ENCODE assay signal across 18 cellular contexts in the genomic region with DNA sequence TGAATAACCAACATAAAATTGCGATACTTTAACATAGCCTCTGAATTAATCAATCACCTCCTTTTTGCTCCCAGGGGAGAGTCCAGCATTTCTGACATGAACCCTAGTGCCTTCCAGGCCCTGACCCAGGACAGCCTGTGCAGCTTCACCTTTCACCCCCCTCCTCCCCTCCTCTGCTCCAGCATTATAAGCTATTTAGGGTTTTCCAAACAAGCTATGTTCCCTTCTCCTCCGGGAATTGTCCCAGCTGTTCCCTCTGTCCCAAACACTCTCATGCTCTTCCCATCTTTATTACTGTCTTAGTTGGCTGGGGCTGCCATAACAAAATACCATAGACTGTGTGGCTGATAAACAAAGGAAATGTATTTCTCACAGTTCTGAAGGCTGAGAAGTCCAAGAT.
"Had no signal": no experiment of that assay in that cellular context is flagged by ENCODE, and none has a peak within 500 bp of the region (broad histone marks: within the 10 kb centered on the region; RNA-seq: fewer than 3 reads in every experiment).

No MANE protein-coding gene starts in this region.

- DNase-seq: activated CD4-positive, alpha-beta T cell treated with anti-CD3 and anti-CD28 coated beads for 36 hours; activated CD4-positive, alpha-beta T cell treated with anti-CD3 and anti-CD28 coated beads, Interleukin-2, amount 50 U/mL, for 48 hours; activated CD8-positive, alpha-beta memory T cell treated with anti-CD3 and anti-CD28 coated beads, Interleukin-2, amount 10 ng/mL, durations not matched to agents 7 days and 5 days; activated naive CD4-positive, alpha-beta T cell; activated naive CD8-positive, alpha-beta T cell treated with anti-CD3 and anti-CD28 coated beads for 36 hours; amygdala; body of pancreas; caudate nucleus; dorsolateral prefrontal cortex; foreskin keratinocyte; left lung; mesendoderm; natural killer cell; stimulated activated CD4-positive, alpha-beta T cell treated with anti-CD3 and anti-CD28 coated beads, Interleukin-2, amount 100 ng/mL, for 24 hours; stimulated activated naive CD8-positive, alpha-beta T cell treated with anti-CD3 and anti-CD28 coated beads, Interleukin-15, Interleukin-2, amounts not matched to agents 100 U/mL and 50 U/mL, for 24 hours; uterus had no signal

- H3K9me3 Mint-ChIP-seq: activated naive CD8-positive, alpha-beta T cell treated with anti-CD3 and anti-CD28 coated beads for 36 hours; natural killer cell had no signal

- ATAC-seq: activated CD4-positive, alpha-beta T cell treated with anti-CD3 and anti-CD28 coated beads for 36 hours; activated CD8-positive, alpha-beta memory T cell treated with anti-CD3 and anti-CD28 coated beads, Interleukin-2, amount 10 ng/mL, durations not matched to agents 7 days and 5 days; body of pancreas; foreskin keratinocyte; left lung; natural killer cell; stimulated activated naive CD8-positive, alpha-beta T cell treated with anti-CD3 and anti-CD28 coated beads, Interleukin-15, Interleukin-2, amounts not matched to agents 100 U/mL and 50 U/mL, for 24 hours had no signal

- H3K4me1 Mint-ChIP-seq: activated CD4-positive, alpha-beta T cell treated with anti-CD3 and anti-CD28 coated beads for 36 hours; activated CD8-positive, alpha-beta memory T cell treated with anti-CD3 and anti-CD28 coated beads, Interleukin-2, amount 10 ng/mL, durations not matched to agents 7 days and 5 days; activated naive CD8-positive, alpha-beta T cell treated with anti-CD3 and anti-CD28 coated beads for 36 hours; natural killer cell had no signal

- H3K27ac Mint-ChIP-seq: activated CD4-positive, alpha-beta T cell treated with anti-CD3 and anti-CD28 coated beads for 36 hours; activated CD8-positive, alpha-beta memory T cell treated with anti-CD3 and anti-CD28 coated beads, Interleukin-2, amount 10 ng/mL, durations not matched to agents 7 days and 5 days; activated naive CD8-positive, alpha-beta T cell treated with anti-CD3 and anti-CD28 coated beads for 36 hours; natural killer cell had no signal

- H3K36me3 ChIP-seq: left lung, tibial nerve, uterus had no signal

- H3K4me1 ChIP-seq: body of pancreas, left lung, uterus had no signal

- H3K36me3 Mint-ChIP-seq: activated CD8-positive, alpha-beta memory T cell treated with anti-CD3 and anti-CD28 coated beads, Interleukin-2, amount 10 ng/mL, durations not matched to agents 7 days and 5 days; activated naive CD8-positive, alpha-beta T cell treated with anti-CD3 and anti-CD28 coated beads for 36 hours; natural killer cell had no signal

- H3K4me3 Mint-ChIP-seq: activated CD4-positive, alpha-beta T cell treated with anti-CD3 and anti-CD28 coated beads for 36 hours; activated CD8-positive, alpha-beta memory T cell treated with anti-CD3 and anti-CD28 coated beads, Interleukin-2, amount 10 ng/mL, durations not matched to agents 7 days and 5 days; activated naive CD8-positive, alpha-beta T cell treated with anti-CD3 and anti-CD28 coated beads for 36 hours; natural killer cell had no signal

- H3K4me3 ChIP-seq: body of pancreas, dorsolateral prefrontal cortex, left lung, tibial nerve, uterus had no signal

- H3K27ac ChIP-seq: body of pancreas, dorsolateral prefrontal cortex, epithelial cell of prostate, foreskin keratinocyte, left lung, tibial nerve, uterus had no signal

- H3K27me3 ChIP-seq: body of pancreas, tibial nerve, uterus had no signal

- H3K9me3 ChIP-seq: body of pancreas, left lung, tibial nerve, uterus had no signal

- H3K27me3 Mint-ChIP-seq: activated naive CD8-positive, alpha-beta T cell treated with anti-CD3 and anti-CD28 coated beads for 36 hours had no signal
